Comparison of ENCODE assay signal across 1 cellular context in genomic region chr3:15339786-15340215, GRCh38.
A peak's percentile ranks its signal among the peaks of the same experiment; 100 is the strongest.
TF ChIP-seq lines count a peak whose summit lies in the region.

No MANE protein-coding gene starts in this region.

TF ChIP-seq in K562, 482 proteins besides CTCF, POLR2A, EP300 and RAD21 (continued from another document and continues in another):
- TF ChIP-seq TFAM (CRISPR knock-in tag; conservative IDR thresholded peaks at IDR 0.05): no peak
- no peak for TF ChIP-seq SRSF3 (IDR thresholded peaks at IDR 0.05; ENCODE audit: insufficient read depth, low read length)
- no peak for TF ChIP-seq SLC30A9 (CRISPR knock-in tag; IDR thresholded peaks at IDR 0.05)
- peak; percentile 41; the same call in 1 of the 2 replicates for TF ChIP-seq NCOA1 (IDR thresholded peaks at IDR 0.05; ENCODE audit: low read depth)
- TF ChIP-seq MAX (CRISPR knock-in tag; IDR thresholded peaks at IDR 0.05): no peak
- TF ChIP-seq JUNB (CRISPR knock-in tag; conservative IDR thresholded peaks at IDR 0.05): peak; percentile 68; the same call in 1 of the 2 replicates
- no peak for TF ChIP-seq ZBTB12 (CRISPR knock-in tag; IDR thresholded peaks at IDR 0.05)
- no peak for TF ChIP-seq ELK3 (CRISPR knock-in tag; IDR thresholded peaks at IDR 0.05)
- TF ChIP-seq ZNF431 (CRISPR knock-in tag; IDR thresholded peaks at IDR 0.05): no peak
- TF ChIP-seq UBTF (IDR thresholded peaks at IDR 0.05; ENCODE audit: borderline replicate concordance in 1 of 2, low read depth in 2 of 2, low read length in 2 of 2): no peak
- TF ChIP-seq MTF1 (CRISPR knock-in tag; IDR thresholded peaks at IDR 0.05; ENCODE audit: borderline replicate concordance): no peak
- TF ChIP-seq CREB1 (IDR thresholded peaks at IDR 0.05): no peak
- TF ChIP-seq CREB1 (CRISPR knock-in tag; IDR thresholded peaks at IDR 0.05): no peak
- TF ChIP-seq SIRT6 (IDR thresholded peaks at IDR 0.05; ENCODE audit: low read depth, low read length): no peak
- no peak for TF ChIP-seq TEAD1 (CRISPR knock-in tag; IDR thresholded peaks at IDR 0.05)
- TF ChIP-seq ETS1 (conservative IDR thresholded peaks at IDR 0.05; ENCODE audit: control insufficient read depth, low read depth, low read length): no peak
- no peak; the same call in 1 of the 2 replicates for TF ChIP-seq CTBP1 (IDR thresholded peaks at IDR 0.05; ENCODE audit: borderline replicate concordance)
- no peak for TF ChIP-seq MCM2 (IDR thresholded peaks at IDR 0.05; ENCODE audit: low read depth)
- TF ChIP-seq HMG20A (CRISPR knock-in tag; conservative IDR thresholded peaks at IDR 0.05): no peak
- no peak for TF ChIP-seq HDAC6 (IDR thresholded peaks at IDR 0.05; ENCODE audit: low read depth, low read length)
- TF ChIP-seq NBN (IDR thresholded peaks at IDR 0.05; ENCODE audit: low read depth): no peak
- no peak for TF ChIP-seq HLTF (IDR thresholded peaks at IDR 0.05)
- peak; percentile 9 to 56; a peak in 2 of 4 replicates for TF ChIP-seq TRIM24 (IDR thresholded peaks at IDR 0.05)
- no peak for TF ChIP-seq POLR2B (IDR thresholded peaks at IDR 0.05; ENCODE audit: low read depth, partially characterized antibody)
- no peak for TF ChIP-seq MCM3 (IDR thresholded peaks at IDR 0.05)
- TF ChIP-seq PBX2 (CRISPR knock-in tag; IDR thresholded peaks at IDR 0.05; ENCODE audit: low read depth): no peak
- peak; percentile 88 for TF ChIP-seq PBX2 (tag; conservative IDR thresholded peaks at IDR 0.05; ENCODE audit: low read depth)
- no peak for TF ChIP-seq ATF4 (CRISPR knock-in tag; IDR thresholded peaks at IDR 0.05)
- no peak for TF ChIP-seq PCBP2 (IDR thresholded peaks at IDR 0.05; ENCODE audit: low read depth, low read length, poor library complexity, severe bottlenecking)
- no peak for TF ChIP-seq HCFC1 (IDR thresholded peaks at IDR 0.05; ENCODE audit: low read depth, low read length)
- no peak for TF ChIP-seq SMAD1 (IDR thresholded peaks at IDR 0.05; ENCODE audit: low read depth, low read length, partially characterized antibody)
- peak; percentile 76 for TF ChIP-seq MAFF (IDR thresholded peaks at IDR 0.05; ENCODE audit: low read length)
- no peak for TF ChIP-seq ZC3H4 (CRISPR knock-in tag; IDR thresholded peaks at IDR 0.05; ENCODE audit: borderline replicate concordance)
- no peak for TF ChIP-seq ZC3H8 (IDR thresholded peaks at IDR 0.05)
- no peak for TF ChIP-seq ZEB2 (IDR thresholded peaks at IDR 0.05)
- peak; percentile 50; the same call in 1 of the 2 replicates for TF ChIP-seq TEAD4 (IDR thresholded peaks at IDR 0.05; ENCODE audit: low read length)
- TF ChIP-seq TEAD4 (CRISPR knock-in tag; IDR thresholded peaks at IDR 0.05; ENCODE audit: borderline replicate concordance): no peak
- TF ChIP-seq MTA3 (IDR thresholded peaks at IDR 0.05; ENCODE audit: borderline replicate concordance): no peak
- no peak for TF ChIP-seq ZBTB49 (CRISPR knock-in tag; IDR thresholded peaks at IDR 0.05; ENCODE audit: borderline replicate concordance)
- TF ChIP-seq BRF1 (IDR thresholded peaks at IDR 0.05; ENCODE audit: borderline replicate concordance, extremely low read depth, insufficient read length): no peak
- TF ChIP-seq BACH1 (tag; IDR thresholded peaks at IDR 0.05): 0 out of 2 replicates have a peak, but pooled peaks have one; percentile 31
- no peak for TF ChIP-seq CEBPB (tag; IDR thresholded peaks at IDR 0.05)
- TF ChIP-seq FOXK2 (conservative IDR thresholded peaks at IDR 0.05 in 1 of 2, IDR thresholded peaks at IDR 0.05 in 1 of 2; ENCODE audit: low read depth in 2 of 2): peak; percentile 26 to 44; a peak in 2 of 4 replicates
- no peak for TF ChIP-seq SAP30 (IDR thresholded peaks at IDR 0.05; ENCODE audit: borderline replicate concordance, insufficient read depth, low read depth, low read length, poor library complexity, severe bottlenecking)
- no peak for TF ChIP-seq TFE3 (CRISPR knock-in tag; IDR thresholded peaks at IDR 0.05)
- peak; percentile 89 for TF ChIP-seq SMARCC2 (IDR thresholded peaks at IDR 0.05; ENCODE audit: low read depth)
- TF ChIP-seq ATF1 (CRISPR knock-in tag; IDR thresholded peaks at IDR 0.05): no peak
- no peak for TF ChIP-seq ATF1 (tag; IDR thresholded peaks at IDR 0.05)
- no peak for TF ChIP-seq MXI1 (IDR thresholded peaks at IDR 0.05; ENCODE audit: low read depth, low read length)
- TF ChIP-seq ZNF764 (CRISPR knock-in tag; IDR thresholded peaks at IDR 0.05; ENCODE audit: low read depth): no peak
- TF ChIP-seq FOXP4 (CRISPR knock-in tag; IDR thresholded peaks at IDR 0.05; ENCODE audit: borderline replicate concordance): no peak
- TF ChIP-seq ZNF316 (IDR thresholded peaks at IDR 0.05): peak; percentile 85
- TF ChIP-seq ELF1 (tag; IDR thresholded peaks at IDR 0.05): peak; percentile 67
